In the genomic region with DNA sequence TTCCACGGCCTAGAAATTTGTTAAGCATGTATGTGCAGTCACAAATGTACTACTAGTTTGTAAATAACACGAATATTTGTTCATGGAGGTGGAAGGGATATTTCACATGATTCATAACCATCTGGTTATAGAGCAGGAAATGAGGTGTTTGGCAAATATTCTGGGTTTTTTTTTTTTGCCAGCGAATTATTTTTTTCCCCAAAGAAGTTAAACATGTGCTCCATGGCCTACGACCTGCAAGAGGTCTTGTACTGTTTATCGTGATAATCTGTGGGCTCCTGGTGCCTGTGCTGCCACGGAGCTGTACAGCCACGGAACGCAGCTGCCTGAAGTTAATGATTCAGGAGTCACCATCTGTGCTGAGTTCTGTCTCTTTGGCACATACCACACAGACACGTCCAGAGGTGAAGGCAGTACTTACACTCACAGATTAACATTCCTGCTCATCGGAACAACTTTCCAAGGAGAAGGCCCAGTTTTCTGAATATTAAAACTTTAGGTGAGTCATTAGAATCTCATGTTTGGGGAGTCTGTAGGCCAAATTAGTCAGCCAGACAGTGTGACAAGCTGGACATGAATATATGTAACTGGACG, we compare ENCODE assay signal across 9 cellular contexts.
DNase-seq lines count a peak whose midpoint lies in the region; ATAC-seq and TF ChIP-seq lines count a peak whose summit lies in the region.
"Had no signal": no experiment of that assay in that cellular context is flagged by ENCODE, and none has a peak within 500 bp of the region (broad histone marks: within the 10 kb centered on the region; RNA-seq: fewer than 3 reads in every experiment).

No MANE protein-coding gene starts in this region.

- H3K9me3 Mint-ChIP-seq in type B pancreatic cell = peaks cover 5% of the 10 kb centered on the region

- no peak overlapping the region for H3K4me3 ChIP-seq in lung

- peak; percentile 93 for DNase-seq in M059J (ENCODE audit: low read depth)
- DNase-seq in caudate nucleus (lab: John Stamatoyannopoulos, UW) = no peak
- no peak for DNase-seq in lung (ENCODE audit: low spot score)
- DNase-seq in type B pancreatic cell (ENCODE audit: extremely low spot score, unreplicated experiment) = no peak
- no peak for DNase-seq in DMS153 (lab: John Stamatoyannopoulos, UW)
- no peak for DNase-seq in MV-4-11 (lab: John Stamatoyannopoulos, UW)
- DNase-seq in NCI-H128 (lab: John Stamatoyannopoulos, UW; ENCODE audit: unreplicated experiment) = no peak
- DNase-seq: MM.1S had no signal

- H3K4me3 Mint-ChIP-seq in type B pancreatic cell = peak overlapping the region; percentile 13

- TF ChIP-seq CTCF in lung (IDR thresholded peaks at IDR 0.05; ENCODE audit: control extremely low read depth, extremely low read depth) (no peak), type B pancreatic cell (conservative IDR thresholded peaks at IDR 0.05) (no peak)

- ATAC-seq in lung (ENCODE audit: insufficient read depth, low FRiP score) (no peak), GM21367 (IDR thresholded peaks at IDR 0.05; ENCODE audit: unreplicated experiment) (no peak)

- peaks cover 9 to 11% of the 10 kb centered on the region in 2 donors for H3K4me1 ChIP-seq in lung (ENCODE audit: control insufficient read depth in 2 of 2, insufficient read depth in 2 of 2, low read length in 2 of 2)

- no peaks in the 10 kb centered on the region for H3K9me3 ChIP-seq in lung (ENCODE audit: control insufficient read depth in 2 of 2, insufficient read depth in 1 of 2, low read length in 1 of 2)

- H3K36me3 ChIP-seq in lung (ENCODE audit: control insufficient read depth in 2 of 2, insufficient read depth in 2 of 2, low read length in 2 of 2) = no peaks in the 10 kb centered on the region

- peak overlapping the region; percentile 82 for H3K27ac Mint-ChIP-seq in type B pancreatic cell

- no peaks in the 10 kb centered on the region for H3K27me3 Mint-ChIP-seq in type B pancreatic cell

- H3K27ac ChIP-seq in caudate nucleus (ENCODE audit: low read depth, low read length) = peak overlapping the region; percentile 31
- H3K27ac ChIP-seq in lung (ENCODE audit: low read depth in 1 of 2, low read length in 1 of 2) = peak overlapping the region; percentile 70 to 81

- no peaks in the 10 kb centered on the region for H3K27me3 ChIP-seq in lung (ENCODE audit: control insufficient read depth, insufficient read depth)

- H3K36me3 Mint-ChIP-seq in type B pancreatic cell = no peaks in the 10 kb centered on the region

- 68 to 75% methylated on average over 11 of the region's 11 CpGs for WGBS in lung, 2 donors

- peaks cover 55% of the 10 kb centered on the region for H3K4me1 Mint-ChIP-seq in type B pancreatic cell (ENCODE audit: unreplicated experiment)
